In the genomic region with DNA sequence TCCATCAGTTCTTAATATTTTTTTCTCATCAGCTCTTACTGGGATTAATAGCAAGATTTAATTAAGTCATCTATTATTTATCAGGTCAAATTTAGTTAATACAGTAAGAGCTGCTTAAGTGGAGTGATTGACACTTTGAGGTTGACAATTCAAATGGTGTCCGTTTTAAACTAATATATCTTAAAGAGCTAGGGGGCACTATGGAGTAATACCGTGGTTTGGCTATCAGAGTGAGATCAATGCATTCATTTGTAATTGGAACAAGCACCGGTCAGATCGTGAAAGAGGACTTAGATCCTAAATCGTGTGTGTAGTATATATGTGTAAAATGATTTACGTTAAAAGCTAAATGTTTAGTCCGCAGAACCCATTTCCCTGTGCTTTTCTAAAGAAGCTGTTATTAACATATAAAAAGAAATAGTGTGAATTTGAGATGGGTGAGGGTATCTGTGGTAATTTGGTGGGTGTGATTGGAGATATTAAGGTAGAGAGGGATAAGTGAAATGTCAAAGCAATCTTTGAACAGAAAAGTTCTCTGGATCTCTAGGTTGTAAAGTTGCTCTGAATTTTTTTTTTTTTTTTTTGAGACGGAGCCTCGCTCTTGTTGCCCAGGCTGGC, we compare ENCODE assay signal across 8 cellular contexts. TPM values are rescaled to one million over a fixed set of nuclear protein-coding genes. Genes with fewer than 3 reads are reported as not detected.
DNase-seq lines count a peak whose midpoint lies in the region; ATAC-seq and TF ChIP-seq lines count a peak whose summit lies in the region.

No MANE protein-coding gene starts in this region.

- H3K27ac ChIP-seq in adrenal gland (peak overlapping the region in 4 of 5 donors; percentile 98 to 99 (median 98)), iPS-18a (ENCODE audit: low read length) (no peak overlapping the region)

- H3K4me3 Mint-ChIP-seq in stimulated activated effector memory CD8-positive, alpha-beta T cell treated with anti-CD3 and anti-CD28 coated beads, Interleukin-12 subunit alpha, Interleukin-12 subunit beta, amount 100 ng/mL, for 72 hours = peak overlapping the region; percentile 82

- TF ChIP-seq POLR2A in adrenal gland (IDR thresholded peaks at IDR 0.05) = no peak
- TF ChIP-seq POLR2A in lower leg skin (IDR thresholded peaks at IDR 0.05) = no peak

- H3K4me1 ChIP-seq in adrenal gland (replicated peaks in 1 of 2) (peaks cover 23 to 41% of the 10 kb centered on the region in 2 donors), iPS-18a (ENCODE audit: control insufficient read depth, low read depth, low read length) (peaks cover 11% of the 10 kb centered on the region)

- 26 to 30% (median 29%) methylated on average over 9 of the region's 9 CpGs for WGBS in adrenal gland, 4 donors
- WGBS in lower leg skin, 2 donors = 26 to 30% methylated on average over 9 of the region's 9 CpGs

- peak; percentile 21 for DNase-seq in AG20443 (ENCODE audit: low spot score)
- DNase-seq in NCI-H345 treated with DMSO at 0.1 percent for 48 hours (lab: John Stamatoyannopoulos, UW; ENCODE audit: unreplicated experiment) = peak; percentile 37
- DNase-seq in adrenal gland = no peak
- DNase-seq in stimulated activated effector memory CD8-positive, alpha-beta T cell treated with anti-CD3 and anti-CD28 coated beads, Interleukin-12 subunit alpha, Interleukin-12 subunit beta, amount 100 ng/mL, for 72 hours (ENCODE audit: low spot score in 2 of 2) = no peak
- DNase-seq in amniotic stem cell (lab: John Stamatoyannopoulos, UW) = no peak
- DNase-seq in lower leg skin (ENCODE audit: low spot score in 2 of 2) = no peak

- no peaks in the 10 kb centered on the region for H3K36me3 Mint-ChIP-seq in stimulated activated effector memory CD8-positive, alpha-beta T cell treated with anti-CD3 and anti-CD28 coated beads, Interleukin-12 subunit alpha, Interleukin-12 subunit beta, amount 100 ng/mL, for 72 hours

- H3K9ac ChIP-seq in iPS-18a (ENCODE audit: low read length) = no peak overlapping the region

- H3K27me3 ChIP-seq in adrenal gland (no peaks in the 10 kb centered on the region), iPS-18a (ENCODE audit: control insufficient read depth, insufficient read depth, low read length) (peaks cover 28% of the 10 kb centered on the region)

- H3K4me3 ChIP-seq in GM12875 (ENCODE audit: low read depth, low read length) (no peak overlapping the region), adrenal gland (peak overlapping the region in 1 of 4 donors; percentile 89), iPS-18a (ENCODE audit: low read length) (peak overlapping the region; percentile 67), lower leg skin (ENCODE audit: low read depth, poor library complexity, severe bottlenecking) (no peak overlapping the region)

- no peaks in the 10 kb centered on the region for H3K9me3 Mint-ChIP-seq in stimulated activated effector memory CD8-positive, alpha-beta T cell treated with anti-CD3 and anti-CD28 coated beads, Interleukin-12 subunit alpha, Interleukin-12 subunit beta, amount 100 ng/mL, for 72 hours

- TF ChIP-seq CTCF in GM12875 (IDR thresholded peaks at IDR 0.05; ENCODE audit: borderline replicate concordance, insufficient read depth, low read depth, low read length) = peak; percentile 51; the same call in 1 of the 2 replicates
- peak; percentile 35 to 64 (median 61) for TF ChIP-seq CTCF in adrenal gland (IDR thresholded peaks at IDR 0.05)
- TF ChIP-seq CTCF in lower leg skin (IDR thresholded peaks at IDR 0.05) = no peak

- no peak overlapping the region for H3K27ac Mint-ChIP-seq in stimulated activated effector memory CD8-positive, alpha-beta T cell treated with anti-CD3 and anti-CD28 coated beads, Interleukin-12 subunit alpha, Interleukin-12 subunit beta, amount 100 ng/mL, for 72 hours

- H3K36me3 ChIP-seq in adrenal gland (replicated peaks in 1 of 2) (no peaks in the 10 kb centered on the region), iPS-18a (ENCODE audit: control insufficient read depth, low read depth, low read length) (no peaks in the 10 kb centered on the region)

- ATAC-seq in stimulated activated effector memory CD8-positive, alpha-beta T cell treated with anti-CD3 and anti-CD28 coated beads, Interleukin-12 subunit alpha, Interleukin-12 subunit beta, amount 100 ng/mL, for 72 hours = no peak

- intact Hi-C loops in adrenal gland (cut with DNase I) (loop anchor here (5.0 kb wide), 1 partner anchor 173 kb away; no protein-coding TSS in a partner anchor), lower leg skin (cut with DNase I; ENCODE audit: low total_unique reads) (no loop called here)

- H3K4me1 Mint-ChIP-seq in stimulated activated effector memory CD8-positive, alpha-beta T cell treated with anti-CD3 and anti-CD28 coated beads, Interleukin-12 subunit alpha, Interleukin-12 subunit beta, amount 100 ng/mL, for 72 hours = peaks cover 27% of the 10 kb centered on the region

- H3K9me3 ChIP-seq in adrenal gland (replicated peaks in 1 of 3) = no peaks in the 10 kb centered on the region
- H3K9me3 ChIP-seq in iPS-18a (ENCODE audit: control insufficient read depth, low read depth, low read length) = no peaks in the 10 kb centered on the region

RNA-seq across cellular contexts. Expression of a gene that starts 2.3 kb away (rescaled TPM):
- total RNA-seq in adrenal gland (10 to 100 TPM; 22.8 to 33.0 (median 29.1) TPM), lower leg skin (10 to 100 TPM; 15.4 to 19.5 (median 18.9) TPM)
- 10 to 100 TPM in 2 of 3 donors, 1 to 10 TPM in 1; 7.6 to 18.6 (median 10.0) TPM for polyA plus RNA-seq in adrenal gland

Comparison
In these comparisons a context has a peak if more than half of its experiments do, and no peak if none do; other contexts are left out.
1. DNase-seq: peak in AG20443 (single experiment) and NCI-H345 treated with DMSO at 0.1 percent for 48 hours (single experiment); none in adrenal gland (0 of 7), stimulated activated effector memory CD8-positive, alpha-beta T cell treated with anti-CD3 and anti-CD28 coated beads, Interleukin-12 subunit alpha, Interleukin-12 subunit beta, amount 100 ng/mL, for 72 hours (0 of 2), amniotic stem cell (single experiment) and lower leg skin (0 of 2).
2. CTCF ChIP-seq: peak in GM12875 (single experiment) and adrenal gland (6 of 6); none in lower leg skin (0 of 3).